Comparison of ENCODE assay signal across 25 cellular contexts in the genomic region with DNA sequence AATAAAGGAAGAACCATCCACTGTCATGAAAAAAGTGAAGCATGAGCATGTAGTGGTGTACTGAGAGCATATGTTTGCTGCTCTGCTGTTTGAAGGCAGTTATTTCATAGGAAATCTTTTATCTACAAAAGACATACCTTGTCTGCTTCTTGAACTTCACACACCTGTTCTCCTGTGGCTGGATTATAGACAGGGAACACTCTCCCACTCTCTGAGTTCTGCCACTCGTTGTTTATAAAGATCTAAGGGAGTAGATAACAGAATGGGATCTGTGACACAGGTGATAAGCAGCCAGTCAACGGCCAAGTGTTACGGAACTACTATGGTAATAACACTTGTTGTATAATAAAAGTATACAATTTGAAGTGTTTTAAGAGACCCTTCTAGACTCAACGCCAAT. TPM values are rescaled to one million over a fixed set of nuclear protein-coding genes. Genes with fewer than 3 reads are reported as not detected.
A peak's percentile ranks its signal among the peaks of the same experiment; 100 is the strongest.
DNase-seq lines count a peak whose midpoint lies in the region; ATAC-seq, FAIRE-seq and TF ChIP-seq lines count a peak whose summit lies in the region.
"Had no signal": no experiment of that assay in that cellular context is flagged by ENCODE, and none has a peak within 500 bp of the region (broad histone marks: within the 10 kb centered on the region; RNA-seq: fewer than 3 reads in every experiment).

No MANE protein-coding gene starts in this region.

- peaks cover 71% of the 10 kb centered on the region for H3K79me2 ChIP-seq in K562 (ENCODE audit: control insufficient read depth, insufficient read depth, low read length)

- H3K4me1 ChIP-seq in A549 (no peaks in the 10 kb centered on the region), K562 (replicated peaks in 1 of 2; ENCODE audit: control insufficient read depth in 2 of 2, insufficient read depth in 2 of 2, low read length in 2 of 2) (peaks cover 0 to 17% of the 10 kb centered on the region in 2 experiments; a peak in 3 of 5 replicates), mucosa of descending colon (ENCODE audit: low read depth) (no peaks in the 10 kb centered on the region)
- H3K4me1 ChIP-seq: BE2C, BLaER1, Caco-2 had no signal

- H3K27me3 Mint-ChIP-seq in activated T-cell treated with anti-CD3 and anti-CD28 coated beads, Interleukin-2, amount 50 U/mL, for 24 hours, result peaks cover 54% of the 10 kb centered on the region

- no peak for TF ChIP-seq EP300 in A549 (IDR thresholded peaks at IDR 0.05)
- TF ChIP-seq EP300 in K562 (IDR thresholded peaks at IDR 0.05; ENCODE audit: low read length), result peak; percentile 89

- H3K4me3 ChIP-seq in A549 (no peak overlapping the region), K562 (no peak overlapping the region), mucosa of descending colon (no peak overlapping the region)
- H3K4me3 ChIP-seq: BLaER1 had no signal

- H3K4me2 ChIP-seq in A549, result no peak overlapping the region
- peak overlapping the region; percentile 54; the same call in 1 of the 2 replicates for H3K4me2 ChIP-seq in K562 (ENCODE audit: insufficient read depth, low read length)
- H3K4me2 ChIP-seq: BLaER1 had no signal

- H3K27me3 ChIP-seq in K562 (ENCODE audit: control insufficient read depth in 2 of 2, insufficient read depth in 2 of 2, low read length in 2 of 2), result no peaks in the 10 kb centered on the region
- H3K27me3 ChIP-seq: BLaER1 had no signal

- no peaks in the 10 kb centered on the region for H3K4me1 Mint-ChIP-seq in activated T-cell treated with anti-CD3 and anti-CD28 coated beads, Interleukin-2, amount 50 U/mL, for 24 hours (ENCODE audit: low read depth)
- H3K4me1 Mint-ChIP-seq: CD14-positive monocyte; CD4-positive, alpha-beta memory T cell; CD4-positive, CD25-positive, alpha-beta regulatory T cell; CD8-positive, alpha-beta memory T cell had no signal

- in situ Hi-C loops in K562 (cut with MboI), result no loop called here

- TF ChIP-seq RAD21 in A549 (conservative IDR thresholded peaks at IDR 0.05 in 1 of 2, IDR thresholded peaks at IDR 0.05 in 1 of 2), result no peak
- TF ChIP-seq RAD21 in K562 (CRISPR knock-in tag; conservative IDR thresholded peaks at IDR 0.05 in 1 of 2, IDR thresholded peaks at IDR 0.05 in 1 of 2), result no peak

- H2AFZ ChIP-seq in K562 (ENCODE audit: low read depth, low read length), result no peak overlapping the region

- WGBS in A549 (ENCODE audit: missing lambda C conversion rate), result 16% methylated on average over 4 of the region's 4 CpGs
- 10% methylated on average over 4 of the region's 4 CpGs for WGBS in K562 (ENCODE audit: insufficient coverage, low coverage, missing lambda C conversion rate)

- no peaks in the 10 kb centered on the region for H3K9me1 ChIP-seq in K562 (ENCODE audit: control insufficient read depth, insufficient read depth, low read length)

- ATAC-seq in A549, result no peak
- peak; percentile 81 for ATAC-seq in K562
- peak; percentile 47 for ATAC-seq in mucosa of descending colon
- ATAC-seq in HG03571 (IDR thresholded peaks at IDR 0.05; ENCODE audit: unreplicated experiment), result no peak

- no peak overlapping the region for H3K27ac ChIP-seq in A549
- H3K27ac ChIP-seq in KOPT-K1 (ENCODE audit: low read depth, low read length, poor library complexity, severe bottlenecking), result peak overlapping the region; percentile 9
- peak overlapping the region; percentile 56 for H3K27ac ChIP-seq in K562 (ENCODE audit: extremely low read depth, low read depth, low read length)
- H3K27ac ChIP-seq: 22Rv1, BLaER1 had no signal

- no peaks in the 10 kb centered on the region for H3K36me3 Mint-ChIP-seq in activated T-cell treated with anti-CD3 and anti-CD28 coated beads, Interleukin-2, amount 50 U/mL, for 24 hours (ENCODE audit: low read depth)
- H3K36me3 Mint-ChIP-seq: CD14-positive monocyte; CD4-positive, alpha-beta memory T cell; CD4-positive, CD25-positive, alpha-beta regulatory T cell; CD8-positive, alpha-beta memory T cell had no signal

- H3K9me3 Mint-ChIP-seq in activated T-cell treated with anti-CD3 and anti-CD28 coated beads, Interleukin-2, amount 50 U/mL, for 24 hours, result no peaks in the 10 kb centered on the region
- H3K9me3 Mint-ChIP-seq: CD4-positive, CD25-positive, alpha-beta regulatory T cell; CD8-positive, alpha-beta memory T cell had no signal

- H3K9ac ChIP-seq in K562 (ENCODE audit: insufficient read depth in 1 of 2, low read depth in 2 of 2, low read length in 2 of 2), result no peak overlapping the region
- H3K9ac ChIP-seq: BLaER1 had no signal

- H3K9me3 ChIP-seq in A549 (no peaks in the 10 kb centered on the region; the same call in 2 of the 3 replicates), KOPT-K1 (ENCODE audit: insufficient read depth, low read length, poor library complexity, severe bottlenecking) (no peaks in the 10 kb centered on the region), K562 (replicated peaks; ENCODE audit: control insufficient read depth, insufficient read depth, low read depth, low read length) (no peaks in the 10 kb centered on the region), mucosa of descending colon (no peaks in the 10 kb centered on the region)
- H3K9me3 ChIP-seq: BE2C, BLaER1, Caco-2 had no signal

- intact Hi-C loops in K562 (cut with micrococcal nuclease), result loop anchor here (2.0 kb wide), 1 partner anchor 49 kb away; no protein-coding TSS in a partner anchor
- intact Hi-C loops in mucosa of descending colon (cut with DNase I, micrococcal nuclease), result no loop called here

- no peak overlapping the region for H3K27ac Mint-ChIP-seq in activated T-cell treated with anti-CD3 and anti-CD28 coated beads, Interleukin-2, amount 50 U/mL, for 24 hours
- H3K27ac Mint-ChIP-seq: CD14-positive monocyte; CD4-positive, alpha-beta memory T cell; CD4-positive, CD25-positive, alpha-beta regulatory T cell; CD8-positive, alpha-beta memory T cell had no signal

- CTCF ChIA-PET in A549 (lab: Yijun Ruan, JAX) (no interaction called here), K562 (lab: Yijun Ruan, JAX; ENCODE audit: low intra/inter-chr PET ratio) (interaction anchor here (0.8 kb wide), 1 partner anchor 44 kb away, joined by 3 read pairs; no protein-coding TSS in a partner anchor)

- no peaks in the 10 kb centered on the region for H4K20me1 ChIP-seq in K562 (replicated peaks; ENCODE audit: control insufficient read depth, insufficient read depth, low read length)
- H4K20me1 ChIP-seq: BLaER1 had no signal

- TF ChIP-seq POLR2A in A549 (IDR thresholded peaks at IDR 0.05; ENCODE audit: low read length) (no peak), K562 (conservative IDR thresholded peaks at IDR 0.05) (no peak)

- DNase-seq in A549 (ENCODE audit: low read depth in 1 of 2, low spot score in 1 of 2) (no peak), K562 (ENCODE audit: extremely low read depth in 1 of 4, low spot score in 3 of 4) (peak; percentile 37 to 66 (median 54)), mucosa of descending colon (no peak), NCI-H1092 treated with DMSO at 0.1 percent for 48 hours (lab: John Stamatoyannopoulos, UW) (no peak), RKO (ENCODE audit: low spot score) (no peak)
- no peak for DNase-seq in activated T-cell treated with anti-CD3 and anti-CD28 coated beads, Interleukin-2, amount 50 U/mL, for 24 hours
- DNase-seq: ACHN; BE2C; C1 segment of cervical spinal cord; Caco-2; Calu3; CD4-positive, alpha-beta memory T cell; CD4-positive, CD25-positive, alpha-beta regulatory T cell; CD8-positive, alpha-beta memory T cell; DMS79 treated with DMSO at 0.1 percent for 48 hours; GF-D8 had no signal

- TF ChIP-seq CTCF in A549 (IDR thresholded peaks at IDR 0.05) (no peak), K562 (IDR thresholded peaks at IDR 0.05 in 2 of 3, conservative IDR thresholded peaks at IDR 0.05 in 1 of 3; ENCODE audit: insufficient read depth in 2 of 3, low read depth in 1 of 3, low read length in 3 of 3) (no peak), mucosa of descending colon (IDR thresholded peaks at IDR 0.05) (no peak)

- H3K36me3 ChIP-seq in KOPT-K1 (ENCODE audit: insufficient read depth, low read length) (no peaks in the 10 kb centered on the region), K562 (ENCODE audit: control insufficient read depth, insufficient read depth, low read length) (peaks cover 72% of the 10 kb centered on the region), mucosa of descending colon (ENCODE audit: low read depth) (no peaks in the 10 kb centered on the region)
- H3K36me3 ChIP-seq: BE2C, BLaER1 had no signal

- peak; percentile 18 for FAIRE-seq in A549 (lab: Jason Lieb, UNC)
- peak; percentile 48 for FAIRE-seq in K562 (lab: Jason Lieb, UNC)
- FAIRE-seq: D721Med, G401.6, GM12891 had no signal

- no TSS peak for BruUV-seq in K562 (replicated peaks; lab: Mats Ljungman, UMichigan)

- POLR2A ChIA-PET in A549 (lab: Yijun Ruan, JAX) (no interaction called here), K562 (lab: Yijun Ruan, JAX) (interaction anchor here (0.6 to 0.8 kb wide), 2 partner anchors 11 to 234 kb away, joined by 3 to 5 read pairs; no protein-coding TSS in a partner anchor)

- no peak overlapping the region for H3K4me3 Mint-ChIP-seq in activated T-cell treated with anti-CD3 and anti-CD28 coated beads, Interleukin-2, amount 50 U/mL, for 24 hours
- H3K4me3 Mint-ChIP-seq: CD4-positive, alpha-beta memory T cell; CD4-positive, CD25-positive, alpha-beta regulatory T cell; CD8-positive, alpha-beta memory T cell had no signal

RNA-seq across cellular contexts. Expression of a gene that starts 51.5 kb away (rescaled TPM):
- 0.23 and 0.30 TPM in 2 replicates for polyA plus RNA-seq in A549 (2011; rRNA removed)
- not detected in 2 replicates for polyA plus RNA-seq in A549 (2012; cell fraction: cytosol; rRNA removed)
- polyA plus RNA-seq in A549 (2012; cell fraction: nucleus; rRNA removed), result 0.04 and 0.26 TPM in 2 replicates
- 0.22 to 0.35 TPM (median 0.25 TPM) in 3 replicates for polyA plus RNA-seq in A549 (2017; fragmentation: RNase III; extraction: RNeasy Plus Mini Kit Qiagen cat#74134 plus additional on column Dnase treatment)
- 1.4 TPM in 1 of 2 replicates, not detected in the other for polyA minus RNA-seq in A549 (2011; rRNA and poly(A)+ RNA removed)
- 198 and 216 TPM in 2 replicates for total RNA-seq in K562 (2011; cell fraction: chromatin; rRNA removed; ENCODE audit: low replicate concordance)
- total RNA-seq in K562 (2011; cell fraction: nucleolus; rRNA removed), result 93.6 and 103 TPM in 2 replicates
- 137 and 198 TPM in 2 replicates for total RNA-seq in K562 (2011; cell fraction: nucleoplasm; rRNA removed)
- 231 and 291 TPM in 2 replicates for total RNA-seq in K562 (2014; rRNA removed)
- 333 and 354 TPM in 2 replicates for total RNA-seq in K562 (2014; rRNA removed; fragmentation: Illumina TruSeq; extraction: Trizol)
- total RNA-seq in K562 (2015; rRNA removed; fragmentation: Illumina TruSeq; extraction: Trizol), result 328 and 338 TPM in 2 replicates
- 393 and 398 TPM in 2 replicates for total RNA-seq in K562 (2021)
- polyA plus RNA-seq in K562 (2011; rRNA removed), result 357 and 368 TPM in 2 replicates
- polyA plus RNA-seq in K562 (2011; cell fraction: cytosol; rRNA removed), result 230 and 238 TPM in 2 replicates
- 194 and 196 TPM in 2 replicates for polyA plus RNA-seq in K562 (2011; cell fraction: nucleus; rRNA removed)
- 303 and 340 TPM in 2 replicates for polyA plus RNA-seq in K562 (2012)
- 310 and 328 TPM in 2 replicates for polyA plus RNA-seq in K562 (2014; fragmentation: Illumina TruSeq; extraction: Trizol)
- polyA plus RNA-seq in K562 (2014; fragmentation: Nextera tagmentation; extraction: Ambion mirVana), result 100 to 1,000 TPM; 115 to 185 TPM
- 347 and 404 TPM in 2 replicates for polyA plus RNA-seq in K562 (2014; rRNA removed)
- polyA minus RNA-seq in K562 (2011; rRNA and poly(A)+ RNA removed), result 402 and 407 TPM in 2 replicates
- 228 and 368 TPM in 2 replicates for polyA minus RNA-seq in K562 (2011; cell fraction: cytosol; rRNA and poly(A)+ RNA removed)
- polyA minus RNA-seq in K562 (2011; cell fraction: nucleus; rRNA and poly(A)+ RNA removed), result 133 and 189 TPM in 2 replicates
- 1 to 10 TPM in 2 of 3 donors, under 1 TPM in 1; 0.55 to 8.6 (median 4.3) TPM for total RNA-seq in mucosa of descending colon
- total RNA-seq: A172; CD4-positive, CD25-positive, alpha-beta regulatory T cell had no signal
- polyA plus RNA-seq: CD4-positive, alpha-beta memory T cell; CD4-positive, CD25-positive, alpha-beta regulatory T cell; CD8-positive, alpha-beta memory T cell had no signal

Comparison
In these comparisons a context has a peak if more than half of its experiments do, and no peak if none do; other contexts are left out.
1. ATAC-seq: peak in K562 (single experiment) and mucosa of descending colon (single experiment); none in A549 (0 of 2) and HG03571 (single experiment).
2. DNase-seq: peak in K562 (4 of 4); none in A549 (0 of 2), mucosa of descending colon (0 of 3), NCI-H1092 treated with DMSO at 0.1 percent for 48 hours (single experiment), activated T-cell treated with anti-CD3 and anti-CD28 coated beads, Interleukin-2, amount 50 U/mL, for 24 hours (single experiment) and RKO (single experiment).
3. H3K27ac ChIP-seq: peak in KOPT-K1 (single experiment) and K562 (single experiment); none in A549 (0 of 2).
4. RNA of a gene that starts 51.5 kb away (total RNA-seq): 93.6 to 398 TPM in K562; 0.55 to 8.6 TPM in mucosa of descending colon; every median in the first group is over 4 times any median in the second.